ENCODE assay signal across 1 cellular context in the genomic region with DNA sequence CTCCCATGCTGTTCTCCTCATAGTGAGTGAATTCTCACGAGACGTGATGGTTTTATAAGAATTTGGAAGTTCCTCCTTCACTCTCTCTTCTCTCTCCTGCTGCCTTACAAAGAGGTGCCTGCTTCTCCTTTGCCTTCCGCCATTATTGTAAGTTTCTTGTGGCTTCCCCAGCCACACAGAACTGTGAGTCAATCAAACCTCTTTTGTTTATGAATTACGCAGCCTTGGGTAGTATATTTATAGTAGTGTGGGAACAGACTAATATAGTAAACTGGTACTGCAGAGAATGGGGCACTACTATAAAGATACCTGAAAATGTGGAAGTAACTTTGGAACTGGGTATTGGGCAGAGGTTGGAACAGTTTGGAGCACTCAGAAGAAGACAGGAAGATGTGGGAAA.
TF ChIP-seq lines count a peak whose summit lies in the region.

No MANE protein-coding gene starts in this region.

TF ChIP-seq in SK-N-SH, 30 proteins besides CTCF, POLR2A, EP300 and RAD21 (continued from another document):
- TF ChIP-seq, protein P1, sequence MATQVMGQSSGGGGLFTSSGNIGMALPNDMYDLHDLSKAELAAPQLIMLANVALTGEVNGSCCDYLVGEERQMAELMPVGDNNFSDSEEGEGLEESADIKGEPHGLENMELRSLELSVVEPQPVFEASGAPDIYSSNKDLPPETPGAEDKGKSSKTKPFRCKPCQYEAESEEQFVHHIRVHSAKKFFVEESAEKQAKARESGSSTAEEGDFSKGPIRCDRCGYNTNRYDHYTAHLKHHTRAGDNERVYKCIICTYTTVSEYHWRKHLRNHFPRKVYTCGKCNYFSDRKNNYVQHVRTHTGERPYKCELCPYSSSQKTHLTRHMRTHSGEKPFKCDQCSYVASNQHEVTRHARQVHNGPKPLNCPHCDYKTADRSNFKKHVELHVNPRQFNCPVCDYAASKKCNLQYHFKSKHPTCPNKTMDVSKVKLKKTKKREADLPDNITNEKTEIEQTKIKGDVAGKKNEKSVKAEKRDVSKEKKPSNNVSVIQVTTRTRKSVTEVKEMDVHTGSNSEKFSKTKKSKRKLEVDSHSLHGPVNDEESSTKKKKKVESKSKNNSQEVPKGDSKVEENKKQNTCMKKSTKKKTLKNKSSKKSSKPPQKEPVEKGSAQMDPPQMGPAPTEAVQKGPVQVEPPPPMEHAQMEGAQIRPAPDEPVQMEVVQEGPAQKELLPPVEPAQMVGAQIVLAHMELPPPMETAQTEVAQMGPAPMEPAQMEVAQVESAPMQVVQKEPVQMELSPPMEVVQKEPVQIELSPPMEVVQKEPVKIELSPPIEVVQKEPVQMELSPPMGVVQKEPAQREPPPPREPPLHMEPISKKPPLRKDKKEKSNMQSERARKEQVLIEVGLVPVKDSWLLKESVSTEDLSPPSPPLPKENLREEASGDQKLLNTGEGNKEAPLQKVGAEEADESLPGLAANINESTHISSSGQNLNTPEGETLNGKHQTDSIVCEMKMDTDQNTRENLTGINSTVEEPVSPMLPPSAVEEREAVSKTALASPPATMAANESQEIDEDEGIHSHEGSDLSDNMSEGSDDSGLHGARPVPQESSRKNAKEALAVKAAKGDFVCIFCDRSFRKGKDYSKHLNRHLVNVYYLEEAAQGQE (IDR thresholded peaks at IDR 0.05; ENCODE audit: low read depth, low read length) = no peak
- TF ChIP-seq NRF1 (IDR thresholded peaks at IDR 0.05; ENCODE audit: low read depth, low read length) (no peak), YY1 (IDR thresholded peaks at IDR 0.05; ENCODE audit: low read depth) (no peak), JUND (IDR thresholded peaks at IDR 0.05) (no peak), GATA2 (CRISPR knock-in tag; IDR thresholded peaks at IDR 0.05) (no peak)
- TF ChIP-seq, protein P2, sequence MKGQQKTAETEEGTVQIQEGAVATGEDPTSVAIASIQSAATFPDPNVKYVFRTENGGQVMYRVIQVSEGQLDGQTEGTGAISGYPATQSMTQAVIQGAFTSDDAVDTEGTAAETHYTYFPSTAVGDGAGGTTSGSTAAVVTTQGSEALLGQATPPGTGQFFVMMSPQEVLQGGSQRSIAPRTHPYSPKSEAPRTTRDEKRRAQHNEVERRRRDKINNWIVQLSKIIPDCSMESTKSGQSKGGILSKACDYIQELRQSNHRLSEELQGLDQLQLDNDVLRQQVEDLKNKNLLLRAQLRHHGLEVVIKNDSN (IDR thresholded peaks at IDR 0.05; ENCODE audit: borderline replicate concordance, low read depth) = no peak
